ENCODE assay signal across 14 cellular contexts in genomic region chrX:69234624-69235023, GRCh38.
DNase-seq lines count a peak whose midpoint lies in the region; ATAC-seq lines count a peak whose summit lies in the region.
"Had no signal": no experiment of that assay in that cellular context is flagged by ENCODE, and none has a peak within 500 bp of the region (broad histone marks: within the 10 kb centered on the region; RNA-seq: fewer than 3 reads in every experiment).

No MANE protein-coding gene starts in this region.

- no peaks in the 10 kb centered on the region for H3K27me3 Mint-ChIP-seq in activated CD4-positive, alpha-beta T cell treated with anti-CD3 and anti-CD28 coated beads, Interleukin-2, amount 10 ng/mL, durations not matched to agents 7 days and 5 days
- H3K27me3 Mint-ChIP-seq: CD4-positive, alpha-beta T cell had no signal

- no peaks in the 10 kb centered on the region for H3K9me3 Mint-ChIP-seq in activated CD4-positive, alpha-beta T cell treated with anti-CD3 and anti-CD28 coated beads, Interleukin-2, amount 10 ng/mL, durations not matched to agents 7 days and 5 days
- H3K9me3 Mint-ChIP-seq: CD4-positive, alpha-beta T cell had no signal

- ATAC-seq in GM21737 (IDR thresholded peaks at IDR 0.05; ENCODE audit: unreplicated experiment), result no peak
- ATAC-seq: A549 had no signal

- CTCF ChIA-PET in activated CD4-positive, alpha-beta T cell treated with anti-CD3 and anti-CD28 coated beads, Interleukin-2, amount 10 ng/mL, durations not matched to agents 7 days and 5 days (lab: Charles Lee), result interaction anchor here (1.0 kb wide), 1 partner anchor 23 kb away, joined by 3 read pairs; no protein-coding TSS in a partner anchor

- POLR2A ChIA-PET in activated CD4-positive, alpha-beta T cell treated with anti-CD3 and anti-CD28 coated beads, Interleukin-2, amount 10 ng/mL, durations not matched to agents 7 days and 5 days (lab: Charles Lee), result no interaction called here

- no peak overlapping the region for H3K4me3 Mint-ChIP-seq in activated CD4-positive, alpha-beta T cell treated with anti-CD3 and anti-CD28 coated beads, Interleukin-2, amount 10 ng/mL, durations not matched to agents 7 days and 5 days
- H3K4me3 Mint-ChIP-seq: CD4-positive, alpha-beta T cell had no signal

- H3K27ac Mint-ChIP-seq in activated CD4-positive, alpha-beta T cell treated with anti-CD3 and anti-CD28 coated beads, Interleukin-2, amount 10 ng/mL, durations not matched to agents 7 days and 5 days, result no peak overlapping the region
- H3K27ac Mint-ChIP-seq: CD4-positive, alpha-beta T cell had no signal

- no peaks in the 10 kb centered on the region for H3K4me1 Mint-ChIP-seq in activated CD4-positive, alpha-beta T cell treated with anti-CD3 and anti-CD28 coated beads, Interleukin-2, amount 10 ng/mL, durations not matched to agents 7 days and 5 days

- peak; percentile 41 for DNase-seq in activated CD8-positive, alpha-beta memory T cell treated with anti-CD3 and anti-CD28 coated beads for 24 hours
- no peak for DNase-seq in activated CD8-positive, alpha-beta memory T cell treated with anti-CD3 and anti-CD28 coated beads, Interleukin-2, amount 50 U/mL, for 48 hours
- DNase-seq in MV-4-11 (lab: John Stamatoyannopoulos, UW) (peak; percentile 13), islet precursor cell (peak; percentile 23), LoVo (ENCODE audit: low spot score) (no peak)
- no peak for DNase-seq in activated CD4-positive, alpha-beta T cell treated with anti-CD3 and anti-CD28 coated beads, Interleukin-2, amount 10 ng/mL, durations not matched to agents 7 days and 5 days
- DNase-seq: AML-193; Caco-2; CD4-positive, alpha-beta T cell; GDM1; GOT3; H7 had no signal

- no peaks in the 10 kb centered on the region for H3K36me3 Mint-ChIP-seq in activated CD4-positive, alpha-beta T cell treated with anti-CD3 and anti-CD28 coated beads, Interleukin-2, amount 10 ng/mL, durations not matched to agents 7 days and 5 days (ENCODE audit: low read depth)

Comparison
In these comparisons a context has a peak if more than half of its experiments do, and no peak if none do; other contexts are left out.
1. DNase-seq: peak in activated CD8-positive, alpha-beta memory T cell treated with anti-CD3 and anti-CD28 coated beads for 24 hours (single experiment), MV-4-11 (single experiment) and islet precursor cell (single experiment); none in activated CD8-positive, alpha-beta memory T cell treated with anti-CD3 and anti-CD28 coated beads, Interleukin-2, amount 50 U/mL, for 48 hours (single experiment), LoVo (single experiment) and activated CD4-positive, alpha-beta T cell treated with anti-CD3 and anti-CD28 coated beads, Interleukin-2, amount 10 ng/mL, durations not matched to agents 7 days and 5 days (single experiment).